In the genomic region with DNA sequence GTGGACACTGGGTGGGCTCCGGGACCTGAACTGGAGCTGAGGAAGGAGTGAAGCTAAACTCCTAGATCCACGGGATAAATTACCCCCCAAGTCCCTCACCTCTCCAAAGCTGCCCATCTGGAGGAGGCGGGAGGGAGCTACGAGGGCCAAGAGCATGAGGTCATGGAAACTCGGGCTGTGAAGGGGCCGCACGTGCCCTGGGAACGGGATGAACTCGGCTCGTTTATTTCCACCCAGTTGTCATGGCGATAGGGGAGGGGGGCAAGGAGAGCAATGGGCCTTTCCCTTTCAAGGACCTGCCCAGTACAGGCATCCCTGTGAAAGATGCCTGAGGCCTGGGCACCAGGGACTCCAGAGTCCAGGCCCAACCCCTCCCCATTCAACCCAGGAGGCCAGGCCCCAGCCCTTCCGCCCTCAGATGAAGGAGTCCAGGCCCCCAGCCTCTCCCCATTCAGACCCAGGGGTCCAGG, we compare ENCODE assay signal across 2 cellular contexts.
TF ChIP-seq lines count a peak whose summit lies in the region.

No MANE protein-coding gene starts in this region.

TF ChIP-seq in HEK293, 187 proteins besides CTCF, POLR2A, EP300 and RAD21 (continues in another document):
- TF ChIP-seq SP2 (tag by site-specific recombination; IDR thresholded peaks at IDR 0.05): peak; percentile 43
- TF ChIP-seq, protein P1, sequence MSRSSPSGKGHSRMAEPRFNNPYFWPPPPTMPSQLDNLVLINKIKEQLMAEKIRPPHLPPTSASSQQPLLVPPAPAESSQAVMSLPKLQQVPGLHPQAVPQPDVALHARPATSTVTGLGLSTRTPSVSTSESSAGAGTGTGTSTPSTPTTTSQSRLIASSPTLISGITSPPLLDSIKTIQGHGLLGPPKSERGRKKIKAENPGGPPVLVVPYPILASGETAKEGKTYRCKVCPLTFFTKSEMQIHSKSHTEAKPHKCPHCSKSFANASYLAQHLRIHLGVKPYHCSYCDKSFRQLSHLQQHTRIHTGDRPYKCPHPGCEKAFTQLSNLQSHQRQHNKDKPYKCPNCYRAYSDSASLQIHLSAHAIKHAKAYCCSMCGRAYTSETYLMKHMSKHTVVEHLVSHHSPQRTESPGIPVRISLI (tag by site-specific recombination; IDR thresholded peaks at IDR 0.05): no peak
- peak; percentile 52 for TF ChIP-seq ZBTB8A (tag by site-specific recombination; IDR thresholded peaks at IDR 0.05)
- no peak for TF ChIP-seq ZNF19 (tag by site-specific recombination; IDR thresholded peaks at IDR 0.05; ENCODE audit: low read depth)
- no peak for TF ChIP-seq GFI1B (tag by site-specific recombination; IDR thresholded peaks at IDR 0.05)
- TF ChIP-seq, protein P2, sequence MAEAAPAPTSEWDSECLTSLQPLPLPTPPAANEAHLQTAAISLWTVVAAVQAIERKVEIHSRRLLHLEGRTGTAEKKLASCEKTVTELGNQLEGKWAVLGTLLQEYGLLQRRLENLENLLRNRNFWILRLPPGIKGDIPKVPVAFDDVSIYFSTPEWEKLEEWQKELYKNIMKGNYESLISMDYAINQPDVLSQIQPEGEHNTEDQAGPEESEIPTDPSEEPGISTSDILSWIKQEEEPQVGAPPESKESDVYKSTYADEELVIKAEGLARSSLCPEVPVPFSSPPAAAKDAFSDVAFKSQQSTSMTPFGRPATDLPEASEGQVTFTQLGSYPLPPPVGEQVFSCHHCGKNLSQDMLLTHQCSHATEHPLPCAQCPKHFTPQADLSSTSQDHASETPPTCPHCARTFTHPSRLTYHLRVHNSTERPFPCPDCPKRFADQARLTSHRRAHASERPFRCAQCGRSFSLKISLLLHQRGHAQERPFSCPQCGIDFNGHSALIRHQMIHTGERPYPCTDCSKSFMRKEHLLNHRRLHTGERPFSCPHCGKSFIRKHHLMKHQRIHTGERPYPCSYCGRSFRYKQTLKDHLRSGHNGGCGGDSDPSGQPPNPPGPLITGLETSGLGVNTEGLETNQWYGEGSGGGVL (tag by site-specific recombination; IDR thresholded peaks at IDR 0.05): peak; percentile 87
- TF ChIP-seq ZFHX2 (tag by site-specific recombination; conservative IDR thresholded peaks at IDR 0.05): no peak
- no peak for TF ChIP-seq ZNF132 (tag by site-specific recombination; IDR thresholded peaks at IDR 0.05; ENCODE audit: borderline replicate concordance)
- TF ChIP-seq TCF7L2 (IDR thresholded peaks at IDR 0.05; ENCODE audit: borderline replicate concordance, low read depth, low read length): no peak
- TF ChIP-seq, protein P3, sequence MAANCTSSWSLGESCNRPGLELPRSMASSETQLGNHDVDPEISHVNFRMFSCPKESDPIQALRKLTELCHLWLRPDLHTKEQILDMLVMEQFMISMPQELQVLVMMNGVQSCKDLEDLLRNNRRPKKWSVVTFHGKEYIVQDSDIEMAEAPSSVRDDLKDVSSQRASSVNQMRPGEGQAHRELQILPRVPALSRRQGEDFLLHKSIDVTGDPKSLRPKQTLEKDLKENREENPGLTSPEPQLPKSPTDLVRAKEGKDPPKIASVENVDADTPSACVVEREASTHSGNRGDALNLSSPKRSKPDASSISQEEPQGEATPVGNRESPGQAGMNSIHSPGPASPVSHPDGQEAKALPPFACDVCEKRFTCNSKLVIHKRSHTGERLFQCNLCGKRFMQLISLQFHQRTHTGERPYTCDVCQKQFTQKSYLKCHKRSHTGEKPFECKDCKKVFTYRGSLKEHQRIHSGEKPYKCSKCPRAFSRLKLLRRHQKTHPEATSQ (tag by site-specific recombination; IDR thresholded peaks at IDR 0.05): no peak
- TF ChIP-seq ZNF610 (tag by site-specific recombination; IDR thresholded peaks at IDR 0.05; ENCODE audit: borderline replicate concordance): no peak
- TF ChIP-seq ZNF292 (tag by site-specific recombination; IDR thresholded peaks at IDR 0.05; ENCODE audit: borderline replicate concordance, low read depth): no peak
- TF ChIP-seq, protein P4, sequence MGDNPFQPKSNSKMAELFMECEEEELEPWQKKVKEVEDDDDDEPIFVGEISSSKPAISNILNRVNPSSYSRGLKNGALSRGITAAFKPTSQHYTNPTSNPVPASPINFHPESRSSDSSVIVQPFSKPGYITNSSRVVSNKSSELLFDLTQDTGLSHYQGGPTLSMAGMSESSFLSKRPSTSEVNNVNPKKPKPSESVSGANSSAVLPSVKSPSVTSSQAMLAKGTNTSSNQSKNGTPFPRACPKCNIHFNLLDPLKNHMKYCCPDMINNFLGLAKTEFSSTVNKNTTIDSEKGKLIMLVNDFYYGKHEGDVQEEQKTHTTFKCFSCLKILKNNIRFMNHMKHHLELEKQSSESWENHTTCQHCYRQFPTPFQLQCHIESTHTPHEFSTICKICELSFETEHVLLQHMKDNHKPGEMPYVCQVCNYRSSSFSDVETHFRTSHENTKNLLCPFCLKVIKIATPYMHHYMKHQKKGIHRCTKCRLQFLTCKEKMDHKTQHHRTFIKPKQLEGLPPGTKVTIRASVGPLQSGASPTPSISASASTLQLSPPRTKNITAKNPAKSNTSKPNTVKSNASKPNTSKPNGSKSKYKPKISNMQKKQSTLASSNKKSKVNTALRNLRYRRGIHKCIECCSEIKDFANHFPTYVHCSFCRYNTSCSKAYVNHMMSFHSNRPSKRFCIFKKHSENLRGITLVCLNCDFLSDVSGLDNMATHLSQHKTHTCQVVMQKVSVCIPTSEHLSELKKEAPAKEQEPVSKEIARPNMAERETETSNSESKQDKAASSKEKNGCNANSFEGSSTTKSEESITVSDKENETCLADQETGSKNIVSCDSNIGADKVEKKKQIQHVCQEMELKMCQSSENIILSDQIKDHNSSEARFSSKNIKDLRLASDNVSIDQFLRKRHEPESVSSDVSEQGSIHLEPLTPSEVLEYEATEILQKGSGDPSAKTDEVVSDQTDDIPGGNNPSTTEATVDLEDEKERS (tag by site-specific recombination; IDR thresholded peaks at IDR 0.05): no peak
- TF ChIP-seq ZSCAN23 (tag by site-specific recombination; IDR thresholded peaks at IDR 0.05): no peak
- TF ChIP-seq ZNF416 (tag by site-specific recombination; IDR thresholded peaks at IDR 0.05): no peak
- no peak for TF ChIP-seq ZNF664 (tag by site-specific recombination; IDR thresholded peaks at IDR 0.05)
- TF ChIP-seq ZNF777 (tag by site-specific recombination; IDR thresholded peaks at IDR 0.05; ENCODE audit: borderline replicate concordance): no peak
- no peak for TF ChIP-seq TRIM28 (IDR thresholded peaks at IDR 0.05; ENCODE audit: borderline replicate concordance, low read length)
- TF ChIP-seq ZBTB20 (tag by site-specific recombination; IDR thresholded peaks at IDR 0.05): peak; percentile 95
- TF ChIP-seq ZNF571 (tag by site-specific recombination; IDR thresholded peaks at IDR 0.05): no peak
- TF ChIP-seq ZNF776 (tag by site-specific recombination; IDR thresholded peaks at IDR 0.05; ENCODE audit: borderline replicate concordance): no peak
- TF ChIP-seq ZNF548 (tag by site-specific recombination; IDR thresholded peaks at IDR 0.05): no peak
- TF ChIP-seq, protein P5, sequence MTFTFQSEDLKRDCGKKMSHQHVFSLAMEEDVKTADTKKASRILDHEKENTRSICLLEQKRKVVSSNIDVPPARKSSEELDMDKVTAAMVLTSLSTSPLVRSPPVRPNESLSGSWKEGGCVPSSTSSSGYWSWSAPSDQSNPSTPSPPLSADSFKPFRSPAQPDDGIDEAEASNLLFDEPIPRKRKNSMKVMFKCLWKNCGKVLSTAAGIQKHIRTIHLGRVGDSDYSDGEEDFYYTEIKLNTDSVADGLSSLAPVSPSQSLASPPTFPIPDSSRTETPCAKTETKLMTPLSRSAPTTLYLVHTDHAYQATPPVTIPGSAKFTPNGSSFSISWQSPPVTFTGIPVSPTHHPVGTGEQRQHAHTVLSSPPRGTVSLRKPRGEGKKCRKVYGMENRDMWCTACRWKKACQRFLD (tag by site-specific recombination; IDR thresholded peaks at IDR 0.05): no peak

TF ChIP-seq in K562, 482 proteins besides CTCF, POLR2A, EP300 and RAD21 (continues in another document):
- TF ChIP-seq ATF7 (IDR thresholded peaks at IDR 0.05) (peak; percentile 73; the same call in 1 of the 2 replicates), ZNF79 (CRISPR knock-in tag; IDR thresholded peaks at IDR 0.05; ENCODE audit: low read depth) (no peak), TBP (optimal IDR thresholded peaks at IDR 0.05; ENCODE audit: low read depth, low read length) (no peak), SMC3 (conservative IDR thresholded peaks at IDR 0.05; ENCODE audit: insufficient read depth, low read depth, low read length) (no peak), STAT5B (CRISPR knock-in tag; IDR thresholded peaks at IDR 0.05) (no peak), PYGO2 (tag; IDR thresholded peaks at IDR 0.05) (no peak), SAP30 (IDR thresholded peaks at IDR 0.05; ENCODE audit: borderline replicate concordance, insufficient read depth, low read depth, low read length, poor library complexity, severe bottlenecking) (no peak), ELF4 (CRISPR knock-in tag; IDR thresholded peaks at IDR 0.05) (no peak), PHF20 (IDR thresholded peaks at IDR 0.05; ENCODE audit: partially characterized antibody) (no peak), FOXJ3 (CRISPR knock-in tag; IDR thresholded peaks at IDR 0.05) (0 out of 2 replicates have a peak, but pooled peaks have one; percentile 58), SLC30A9 (CRISPR knock-in tag; IDR thresholded peaks at IDR 0.05) (no peak), MYNN (IDR thresholded peaks at IDR 0.05) (no peak), MYNN (CRISPR knock-in tag; IDR thresholded peaks at IDR 0.05) (no peak), MYC (IDR thresholded peaks at IDR 0.05; ENCODE audit: low read depth, low read length) (peak; percentile 38; the same call in 1 of the 2 replicates), MYC (CRISPR knock-in tag; IDR thresholded peaks at IDR 0.05; ENCODE audit: borderline replicate concordance, low read depth) (no peak)
- TF ChIP-seq, protein P6, sequence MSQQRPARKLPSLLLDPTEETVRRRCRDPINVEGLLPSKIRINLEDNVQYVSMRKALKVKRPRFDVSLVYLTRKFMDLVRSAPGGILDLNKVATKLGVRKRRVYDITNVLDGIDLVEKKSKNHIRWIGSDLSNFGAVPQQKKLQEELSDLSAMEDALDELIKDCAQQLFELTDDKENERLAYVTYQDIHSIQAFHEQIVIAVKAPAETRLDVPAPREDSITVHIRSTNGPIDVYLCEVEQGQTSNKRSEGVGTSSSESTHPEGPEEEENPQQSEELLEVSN (IDR thresholded peaks at IDR 0.05; ENCODE audit: borderline replicate concordance in 1 of 2, extremely low read depth in 1 of 2, insufficient read depth in 1 of 2, insufficient read length in 1 of 2, low read depth in 1 of 2, low read length in 1 of 2, poor library complexity in 1 of 2, severe bottlenecking in 1 of 2): peak; percentile 26 to 74
- TF ChIP-seq, protein P7, sequence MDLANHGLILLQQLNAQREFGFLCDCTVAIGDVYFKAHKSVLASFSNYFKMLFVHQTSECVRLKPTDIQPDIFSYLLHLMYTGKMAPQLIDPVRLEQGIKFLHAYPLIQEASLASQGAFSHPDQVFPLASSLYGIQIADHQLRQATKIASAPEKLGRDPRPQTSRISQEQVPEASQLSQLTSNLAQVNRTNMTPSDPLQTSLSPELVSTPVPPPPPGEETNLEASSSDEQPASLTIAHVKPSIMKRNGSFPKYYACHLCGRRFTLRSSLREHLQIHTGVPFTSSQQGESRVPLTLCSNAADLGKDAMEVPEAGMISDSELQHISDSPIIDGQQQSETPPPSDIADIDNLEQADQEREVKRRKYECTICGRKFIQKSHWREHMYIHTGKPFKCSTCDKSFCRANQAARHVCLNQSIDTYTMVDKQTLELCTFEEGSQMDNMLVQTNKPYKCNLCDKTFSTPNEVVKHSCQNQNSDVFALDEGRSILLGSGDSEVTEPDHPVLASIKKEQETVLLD (IDR thresholded peaks at IDR 0.05): no peak
- TF ChIP-seq, protein P8, sequence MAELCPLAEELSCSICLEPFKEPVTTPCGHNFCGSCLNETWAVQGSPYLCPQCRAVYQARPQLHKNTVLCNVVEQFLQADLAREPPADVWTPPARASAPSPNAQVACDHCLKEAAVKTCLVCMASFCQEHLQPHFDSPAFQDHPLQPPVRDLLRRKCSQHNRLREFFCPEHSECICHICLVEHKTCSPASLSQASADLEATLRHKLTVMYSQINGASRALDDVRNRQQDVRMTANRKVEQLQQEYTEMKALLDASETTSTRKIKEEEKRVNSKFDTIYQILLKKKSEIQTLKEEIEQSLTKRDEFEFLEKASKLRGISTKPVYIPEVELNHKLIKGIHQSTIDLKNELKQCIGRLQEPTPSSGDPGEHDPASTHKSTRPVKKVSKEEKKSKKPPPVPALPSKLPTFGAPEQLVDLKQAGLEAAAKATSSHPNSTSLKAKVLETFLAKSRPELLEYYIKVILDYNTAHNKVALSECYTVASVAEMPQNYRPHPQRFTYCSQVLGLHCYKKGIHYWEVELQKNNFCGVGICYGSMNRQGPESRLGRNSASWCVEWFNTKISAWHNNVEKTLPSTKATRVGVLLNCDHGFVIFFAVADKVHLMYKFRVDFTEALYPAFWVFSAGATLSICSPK (IDR thresholded peaks at IDR 0.05; ENCODE audit: borderline replicate concordance): no peak
- TF ChIP-seq, protein P9, sequence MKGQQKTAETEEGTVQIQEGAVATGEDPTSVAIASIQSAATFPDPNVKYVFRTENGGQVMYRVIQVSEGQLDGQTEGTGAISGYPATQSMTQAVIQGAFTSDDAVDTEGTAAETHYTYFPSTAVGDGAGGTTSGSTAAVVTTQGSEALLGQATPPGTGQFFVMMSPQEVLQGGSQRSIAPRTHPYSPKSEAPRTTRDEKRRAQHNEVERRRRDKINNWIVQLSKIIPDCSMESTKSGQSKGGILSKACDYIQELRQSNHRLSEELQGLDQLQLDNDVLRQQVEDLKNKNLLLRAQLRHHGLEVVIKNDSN (CRISPR knock-in tag; IDR thresholded peaks at IDR 0.05): peak; percentile 82
- TF ChIP-seq, protein P10, sequence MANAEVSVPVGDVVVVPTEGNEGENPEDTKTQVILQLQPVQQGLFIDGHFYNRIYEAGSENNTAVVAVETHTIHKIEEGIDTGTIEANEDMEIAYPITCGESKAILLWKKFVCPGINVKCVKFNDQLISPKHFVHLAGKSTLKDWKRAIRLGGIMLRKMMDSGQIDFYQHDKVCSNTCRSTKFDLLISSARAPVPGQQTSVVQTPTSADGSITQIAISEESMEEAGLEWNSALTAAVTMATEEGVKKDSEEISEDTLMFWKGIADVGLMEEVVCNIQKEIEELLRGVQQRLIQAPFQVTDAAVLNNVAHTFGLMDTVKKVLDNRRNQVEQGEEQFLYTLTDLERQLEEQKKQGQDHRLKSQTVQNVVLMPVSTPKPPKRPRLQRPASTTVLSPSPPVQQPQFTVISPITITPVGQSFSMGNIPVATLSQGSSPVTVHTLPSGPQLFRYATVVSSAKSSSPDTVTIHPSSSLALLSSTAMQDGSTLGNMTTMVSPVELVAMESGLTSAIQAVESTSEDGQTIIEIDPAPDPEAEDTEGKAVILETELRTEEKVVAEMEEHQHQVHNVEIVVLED (CRISPR knock-in tag; IDR thresholded peaks at IDR 0.05): no peak
- TF ChIP-seq, protein P11, sequence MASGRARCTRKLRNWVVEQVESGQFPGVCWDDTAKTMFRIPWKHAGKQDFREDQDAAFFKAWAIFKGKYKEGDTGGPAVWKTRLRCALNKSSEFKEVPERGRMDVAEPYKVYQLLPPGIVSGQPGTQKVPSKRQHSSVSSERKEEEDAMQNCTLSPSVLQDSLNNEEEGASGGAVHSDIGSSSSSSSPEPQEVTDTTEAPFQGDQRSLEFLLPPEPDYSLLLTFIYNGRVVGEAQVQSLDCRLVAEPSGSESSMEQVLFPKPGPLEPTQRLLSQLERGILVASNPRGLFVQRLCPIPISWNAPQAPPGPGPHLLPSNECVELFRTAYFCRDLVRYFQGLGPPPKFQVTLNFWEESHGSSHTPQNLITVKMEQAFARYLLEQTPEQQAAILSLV (tag; IDR thresholded peaks at IDR 0.05): no peak
